In the genomic region with DNA sequence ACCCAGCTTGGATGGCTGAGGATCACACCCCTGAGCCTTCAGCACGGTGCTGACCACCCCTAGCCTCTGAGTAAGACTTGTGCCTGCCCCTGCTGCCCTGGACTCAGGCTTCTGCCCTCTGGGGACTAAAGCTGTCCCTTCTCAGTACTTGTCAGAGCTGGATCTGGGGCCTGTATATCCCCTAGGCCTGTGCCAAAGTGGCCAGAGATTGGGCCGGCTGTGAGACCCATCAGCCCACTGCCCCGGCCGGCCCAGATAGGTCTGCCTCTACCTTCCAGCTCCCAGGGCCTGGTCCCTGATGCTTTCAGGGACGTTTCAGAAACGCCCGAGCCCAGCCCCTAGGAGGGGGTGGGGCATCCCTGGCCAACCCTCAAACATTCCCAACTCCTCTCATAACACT, we compare ENCODE assay signal across 24 cellular contexts.
DNase-seq lines count a peak whose midpoint lies in the region; ATAC-seq and TF ChIP-seq lines count a peak whose summit lies in the region.
"Had no signal": no experiment of that assay in that cellular context is flagged by ENCODE, and none has a peak within 500 bp of the region (broad histone marks: within the 10 kb centered on the region; RNA-seq: fewer than 3 reads in every experiment).

No MANE protein-coding gene starts in this region.

- peaks cover 5% of the 10 kb centered on the region for H3K9me3 Mint-ChIP-seq in chondrocyte (ENCODE audit: low read depth)
- H3K9me3 Mint-ChIP-seq: CD4-positive, alpha-beta memory T cell; CD8-positive, alpha-beta memory T cell had no signal

- DNase-seq in chondrocyte (ENCODE audit: low spot score) (peak; percentile 75), mesenchymal stem cell (no peak), neuronal stem cell (ENCODE audit: low spot score) (no peak), NCI-H1105 treated with DMSO at 0.1 percent for 48 hours (lab: John Stamatoyannopoulos, UW) (no peak), NCI-H1694 (lab: John Stamatoyannopoulos, UW) (no peak)
- DNase-seq: 8988T; ACHN; BE2C; C1 segment of cervical spinal cord; CD4-positive, alpha-beta memory T cell; CD4-positive, CD25-positive, alpha-beta regulatory T cell; CD8-positive, alpha-beta memory T cell; COR-L47; DMS 273 treated with DMSO at 0.1 percent for 48 hours; DMS153; DMS53; DMS79; DND-41; EL; GDM1 had no signal

- H3K27ac Mint-ChIP-seq in chondrocyte (ENCODE audit: unreplicated experiment): no peak overlapping the region
- H3K27ac Mint-ChIP-seq: CD4-positive, alpha-beta memory T cell; CD4-positive, CD25-positive, alpha-beta regulatory T cell had no signal

- no peak for TF ChIP-seq CTCF in chondrocyte (IDR thresholded peaks at IDR 0.05)

- no peak overlapping the region for H3K4ac ChIP-seq in mesenchymal stem cell (ENCODE audit: low read depth in 1 of 2, low read length in 2 of 2)
- H3K4ac ChIP-seq in neuronal stem cell (ENCODE audit: low read length): no peak overlapping the region

- H2BK12ac ChIP-seq in mesenchymal stem cell (ENCODE audit: low read length in 2 of 2) (no peak overlapping the region), neuronal stem cell (ENCODE audit: low read length) (no peak overlapping the region)

- no peak overlapping the region for H3K4me2 ChIP-seq in mesenchymal stem cell (ENCODE audit: low read length, poor library complexity, severe bottlenecking)
- no peak overlapping the region for H3K4me2 ChIP-seq in neuronal stem cell (ENCODE audit: insufficient read depth, low read length, poor library complexity, severe bottlenecking)
- H3K4me2 ChIP-seq: BLaER1 had no signal

- H3K79me1 ChIP-seq in mesenchymal stem cell (replicated peaks; ENCODE audit: low read length, poor library complexity, severe bottlenecking): peaks cover 1% of the 10 kb centered on the region
- peaks cover 2% of the 10 kb centered on the region for H3K79me1 ChIP-seq in neuronal stem cell (ENCODE audit: low read depth, low read length)

- H3K4me3 Mint-ChIP-seq in chondrocyte (ENCODE audit: unreplicated experiment): no peak overlapping the region
- H3K4me3 Mint-ChIP-seq: CD14-positive monocyte; CD4-positive, alpha-beta memory T cell; CD4-positive, CD25-positive, alpha-beta regulatory T cell; CD8-positive, alpha-beta memory T cell had no signal

- peaks cover 5% of the 10 kb centered on the region for H3K4me1 ChIP-seq in mesenchymal stem cell (ENCODE audit: control insufficient read depth, insufficient read depth, low read depth, low read length)
- H3K4me1 ChIP-seq in neuronal stem cell (ENCODE audit: control insufficient read depth in 2 of 2, insufficient read depth in 1 of 2, low read depth in 1 of 2, low read length in 2 of 2): peaks cover 0 to 2% of the 10 kb centered on the region in 2 donors
- H3K4me1 ChIP-seq: BE2C, BLaER1 had no signal

- H3K23ac ChIP-seq in mesenchymal stem cell (ENCODE audit: low read length in 2 of 2): no peak overlapping the region
- no peak overlapping the region for H3K23ac ChIP-seq in neuronal stem cell (ENCODE audit: low read depth, low read length, poor library complexity)

- H3K9me3 ChIP-seq in mesenchymal stem cell (ENCODE audit: control insufficient read depth, low read length) (no peaks in the 10 kb centered on the region), neuronal stem cell (replicated peaks in 1 of 2; ENCODE audit: control insufficient read depth in 2 of 2, insufficient read depth in 1 of 2, low read depth in 1 of 2, low read length in 2 of 2) (no peaks in the 10 kb centered on the region)
- H3K9me3 ChIP-seq: BE2C had no signal

- H3K36me3 ChIP-seq in mesenchymal stem cell (ENCODE audit: control insufficient read depth in 1 of 2, insufficient read depth in 2 of 2, low read depth in 1 of 2, low read length in 2 of 2) (peaks cover 0 to 9% of the 10 kb centered on the region in 2 experiments), neuronal stem cell (replicated peaks in 1 of 2; ENCODE audit: control insufficient read depth in 2 of 2, insufficient read depth in 2 of 2, low read length in 2 of 2) (no peaks in the 10 kb centered on the region)
- H3K36me3 ChIP-seq: BE2C had no signal

- ATAC-seq in HG03460 (IDR thresholded peaks at IDR 0.05; ENCODE audit: unreplicated experiment): no peak
- ATAC-seq: GM12878 had no signal

- no peak overlapping the region for H2BK5ac ChIP-seq in mesenchymal stem cell (ENCODE audit: low read depth, low read length, poor library complexity, severe bottlenecking)
- no peak overlapping the region for H2BK5ac ChIP-seq in neuronal stem cell (ENCODE audit: low read length)

- H3K27me3 ChIP-seq in mesenchymal stem cell (ENCODE audit: control insufficient read depth in 1 of 2, insufficient read depth in 1 of 2, low read length in 2 of 2) (no peaks in the 10 kb centered on the region), neuronal stem cell (ENCODE audit: control insufficient read depth in 3 of 3, insufficient read depth in 3 of 3, low read depth in 1 of 3, low read length in 3 of 3) (no peaks in the 10 kb centered on the region)
- H3K27me3 ChIP-seq: BE2C, BLaER1 had no signal

- no peak overlapping the region for H3K14ac ChIP-seq in mesenchymal stem cell (ENCODE audit: low read length in 2 of 2)
- H3K14ac ChIP-seq in neuronal stem cell (ENCODE audit: low read length): no peak overlapping the region

- H3K18ac ChIP-seq in mesenchymal stem cell (ENCODE audit: low read depth in 1 of 2, low read length in 2 of 2) (no peak overlapping the region), neuronal stem cell (ENCODE audit: low read length) (peak overlapping the region; percentile 70)

- H2AK5ac ChIP-seq in mesenchymal stem cell (ENCODE audit: low read length, severe bottlenecking): no peak overlapping the region
- no peak overlapping the region for H2AK5ac ChIP-seq in neuronal stem cell (ENCODE audit: low read depth, low read length)

- no peak overlapping the region for H4K91ac ChIP-seq in mesenchymal stem cell (ENCODE audit: low read length)
- no peak overlapping the region for H4K91ac ChIP-seq in neuronal stem cell (ENCODE audit: low read depth, low read length, poor library complexity)

- H3K27ac ChIP-seq in mesenchymal stem cell (ENCODE audit: low read length, poor library complexity, severe bottlenecking) (no peak overlapping the region), neuronal stem cell (replicated peaks; ENCODE audit: low read length) (no peak overlapping the region)
- H3K27ac ChIP-seq: BLaER1 had no signal

- H2AFZ ChIP-seq in mesenchymal stem cell (ENCODE audit: low read depth, low read length) (no peak overlapping the region), neuronal stem cell (ENCODE audit: low read length) (no peak overlapping the region)

- H3K4me1 Mint-ChIP-seq in chondrocyte (ENCODE audit: low read depth): peaks cover 5% of the 10 kb centered on the region
- H3K4me1 Mint-ChIP-seq: CD14-positive monocyte had no signal

- H2BK15ac ChIP-seq in mesenchymal stem cell (ENCODE audit: low read depth, poor library complexity, severe bottlenecking) (no peak overlapping the region), neuronal stem cell (ENCODE audit: low read length) (no peak overlapping the region)

- no peaks in the 10 kb centered on the region for H3K27me3 Mint-ChIP-seq in chondrocyte (ENCODE audit: low read depth)
- H3K27me3 Mint-ChIP-seq: CD4-positive, alpha-beta memory T cell; CD4-positive, CD25-positive, alpha-beta regulatory T cell; CD8-positive, alpha-beta memory T cell had no signal

- H3K9ac ChIP-seq in mesenchymal stem cell (ENCODE audit: low read length) (no peak overlapping the region), neuronal stem cell (ENCODE audit: low read depth, low read length, poor library complexity) (no peak overlapping the region)
- H3K9ac ChIP-seq: BLaER1 had no signal

- peak overlapping the region; percentile 2 for H4K8ac ChIP-seq in mesenchymal stem cell (ENCODE audit: low read length)
- no peak overlapping the region for H4K8ac ChIP-seq in neuronal stem cell (ENCODE audit: low read depth, low read length)

- no peak overlapping the region for H2BK120ac ChIP-seq in mesenchymal stem cell (ENCODE audit: low read depth, low read length)
- no peak overlapping the region for H2BK120ac ChIP-seq in neuronal stem cell (ENCODE audit: low read depth, low read length)

- no peaks in the 10 kb centered on the region for H3K36me3 Mint-ChIP-seq in chondrocyte (ENCODE audit: low read depth)

- WGBS in mesenchymal stem cell: 84% methylated on average over 7 of the region's 7 CpGs
- WGBS in neuronal stem cell (ENCODE audit: extremely low coverage in 2 of 2, insufficient read length in 2 of 2, insufficient replicate concordance in 1 of 2), 2 donors: no CpG with 5 or more reads among the region's 7 CpGs

- H3K4me3 ChIP-seq in mesenchymal stem cell (ENCODE audit: insufficient read depth in 1 of 2, low read depth in 1 of 2, low read length in 2 of 2) (peak overlapping the region in 1 of 2 experiments; percentile 28), neuronal stem cell (ENCODE audit: low read length in 2 of 2) (no peak overlapping the region)
- H3K4me3 ChIP-seq: BLaER1, GM12878 had no signal
